ENCODE assay signal across 8 cellular contexts in genomic region chr16:89918453-89919347, GRCh38. TPM values are rescaled to one million over a fixed set of nuclear protein-coding genes. Genes with fewer than 3 reads are reported as not detected.
A peak's percentile ranks its signal among the peaks of the same experiment; 100 is the strongest.
DNase-seq lines count a peak whose midpoint lies in the region; ATAC-seq, FAIRE-seq and TF ChIP-seq lines count a peak whose summit lies in the region.

Gene MC1R (plus strand): TSS chr16:89918862. CDS start chr16:89919259, 397 bp downstream.

- H2AFZ ChIP-seq in osteoblast (ENCODE audit: low read length): peak within 1 kb of the TSS; percentile 69

- H3K9me3 ChIP-seq in ES-I3 (ENCODE audit: control insufficient read depth, insufficient read depth, low read length) (no peaks in the 10 kb centered on the region), WERI-Rb-1 (ENCODE audit: severe bottlenecking) (no peaks in the 10 kb centered on the region), osteoblast (ENCODE audit: low read depth, low read length) (no peaks in the 10 kb centered on the region)

- peak; percentile 36 for ATAC-seq in HG03354 (IDR thresholded peaks at IDR 0.05; ENCODE audit: poor library complexity, severe bottlenecking, unreplicated experiment)
- ATAC-seq in esophagus mucosa: peak; percentile 0

- 0 out of 2 replicates have a peak, but pooled peaks have one; percentile 22 for TF ChIP-seq CTCF in WERI-Rb-1 (IDR thresholded peaks at IDR 0.05; ENCODE audit: low read depth, low read length)
- peak; percentile 50 for TF ChIP-seq CTCF in osteoblast (IDR thresholded peaks at IDR 0.05; ENCODE audit: extremely low read depth, low read depth, low read length)

- H3K4me3 ChIP-seq in WERI-Rb-1 (ENCODE audit: low read depth, low read length) (peak within 1 kb of the TSS; percentile 26), osteoblast (ENCODE audit: insufficient read depth, low read length) (peak within 1 kb of the TSS; percentile 72)

- H3K4me1 ChIP-seq in ES-I3 (ENCODE audit: insufficient read depth, low read length): peaks cover 14% of the 10 kb centered on the region; the same call in 1 of the 2 replicates
- H3K4me1 ChIP-seq in osteoblast (ENCODE audit: insufficient read depth, low read length): peaks cover 48% of the 10 kb centered on the region

- H3K27me3 ChIP-seq in WERI-Rb-1 (ENCODE audit: insufficient read depth, low read depth, severe bottlenecking): no peaks in the 10 kb centered on the region
- H3K27me3 ChIP-seq in osteoblast (ENCODE audit: insufficient read depth, low read length): no peaks in the 10 kb centered on the region

- H3K4me2 ChIP-seq in osteoblast (ENCODE audit: insufficient read depth, low read length): peak within 1 kb of the TSS; percentile 98

- H3K79me2 ChIP-seq in osteoblast (ENCODE audit: insufficient read depth, low read length): peaks cover 19% of the 10 kb centered on the region

- no peak for FAIRE-seq in frontal cortex (lab: Jason Lieb, UNC)

- DNase-seq in WERI-Rb-1 (peak; percentile 42), osteoblast (ENCODE audit: insufficient read length, low spot score, missing footprints) (peak; percentile 94), LoVo (ENCODE audit: low spot score) (no peak), NCI-H446 treated with DMSO at 0.1 percent for 48 hours (lab: John Stamatoyannopoulos, UW) (no peak), frontal cortex (ENCODE audit: low spot score in 2 of 2) (no peak)

- H4K20me1 ChIP-seq in osteoblast (ENCODE audit: insufficient read depth, low read length): peaks cover 2% of the 10 kb centered on the region

- no peaks in the 10 kb centered on the region for H3K36me3 ChIP-seq in ES-I3 (ENCODE audit: insufficient read depth, low read length)
- H3K36me3 ChIP-seq in WERI-Rb-1: no peaks in the 10 kb centered on the region
- H3K36me3 ChIP-seq in osteoblast (ENCODE audit: insufficient read depth, low read length): no peaks in the 10 kb centered on the region

- H3K27ac ChIP-seq in WERI-Rb-1 (0 out of 2 replicates have a peak within 1 kb of the TSS, but pooled peaks have one; percentile 21), osteoblast (ENCODE audit: low read depth, low read length) (peak within 1 kb of the TSS; percentile 61)

- peak within 1 kb of the TSS; percentile 71 for H3K9ac ChIP-seq in ES-I3 (ENCODE audit: low read depth, low read length)

RNA-seq across cellular contexts. Expression of gene MC1R, which starts in this region (rescaled TPM):
- total RNA-seq in esophagus mucosa (1.6 TPM), osteoblast (4.7 and 5.1 TPM in 2 replicates), frontal cortex (3.3 TPM)

Comparison
In these comparisons a context has a peak if more than half of its experiments do, and no peak if none do; other contexts are left out.
1. DNase-seq: peak in WERI-Rb-1 (single experiment) and osteoblast (single experiment); none in LoVo (single experiment), NCI-H446 treated with DMSO at 0.1 percent for 48 hours (single experiment) and frontal cortex (0 of 2).